ENCODE assay signal across 8 cellular contexts in the genomic region with DNA sequence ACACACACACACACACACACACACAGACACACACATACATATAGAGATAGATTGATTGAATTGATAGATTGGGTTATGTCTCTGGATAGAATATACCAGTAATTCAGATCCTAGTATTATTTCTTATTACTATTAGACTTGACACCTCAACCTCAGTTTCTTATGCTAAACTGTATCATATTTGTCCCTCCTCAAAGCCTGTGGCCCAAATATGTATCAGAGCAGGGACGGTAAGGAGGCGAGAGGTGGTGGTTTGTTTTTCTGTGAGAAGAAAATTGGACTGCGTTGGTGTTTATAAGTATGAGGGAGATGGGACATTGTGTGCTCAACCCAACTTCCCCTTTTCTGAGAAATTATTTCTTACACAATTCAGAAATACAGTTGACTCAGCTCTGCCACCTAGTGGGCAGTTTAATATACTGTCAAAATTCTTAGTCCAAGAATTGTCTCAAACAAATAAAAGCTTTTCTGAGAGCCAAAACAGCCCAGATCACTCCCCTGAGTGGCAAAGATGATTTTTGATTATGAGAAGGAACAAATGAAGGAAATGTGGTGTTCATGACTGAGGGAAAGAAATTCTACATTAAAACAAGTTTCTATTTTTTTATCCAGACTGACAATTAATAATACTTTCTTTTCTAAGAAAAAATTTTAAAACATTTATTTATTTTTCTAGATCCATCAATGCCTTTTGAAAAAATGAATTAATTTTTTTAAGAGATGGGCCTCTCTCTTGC. TPM values are rescaled to one million over a fixed set of nuclear protein-coding genes. Genes with fewer than 3 reads are reported as not detected.
A peak's percentile ranks its signal among the peaks of the same experiment; 100 is the strongest.
DNase-seq lines count a peak whose midpoint lies in the region; ATAC-seq, FAIRE-seq and TF ChIP-seq lines count a peak whose summit lies in the region.

No MANE protein-coding gene starts in this region.

- peak overlapping the region; percentile 58; the same call in 1 of the 2 replicates for H3K4me2 ChIP-seq in HepG2 (ENCODE audit: low read depth, low read length)

- peaks cover 7% of the 10 kb centered on the region for H3K4me1 ChIP-seq in colonic mucosa
- peaks cover 7% of the 10 kb centered on the region; the same call in 1 of the 2 replicates for H3K4me1 ChIP-seq in HepG2 (ENCODE audit: insufficient read depth, low read length)

- H3K4me3 ChIP-seq in colonic mucosa (no peak overlapping the region), HepG2 (replicated peaks in 1 of 3; ENCODE audit: insufficient read depth in 1 of 3, low read depth in 2 of 3, low read length in 3 of 3) (no peak overlapping the region)

- H3K9me3 ChIP-seq in colonic mucosa (no peaks in the 10 kb centered on the region), HepG2 (ENCODE audit: low read length) (no peaks in the 10 kb centered on the region)

- WGBS in HepG2 (ENCODE audit: low lambda C conversion rate), result 0% methylated on average over 3 of the region's 3 CpGs

- no peak for FAIRE-seq in D721Med (lab: Jason Lieb, UNC)
- FAIRE-seq in HepG2 (lab: Jason Lieb, UNC), result no peak

- H3K9ac ChIP-seq in colonic mucosa (ENCODE audit: low read depth in 2 of 2, low read length in 2 of 2), result peak overlapping the region in 1 of 2 donors; percentile 66
- 0 out of 2 replicates have a peak overlapping the region, but pooled peaks have one; percentile 22 for H3K9ac ChIP-seq in HepG2 (ENCODE audit: insufficient read depth, low read depth, low read length)

- intact Hi-C loops in colonic mucosa (cut with DNase I) (no loop called here), HepG2 (cut with micrococcal nuclease; ENCODE audit: unreplicated experiment) (loop anchor here (1.0 to 5.0 kb wide), 3 partner anchors 30 to 90 kb away; a partner anchor contains a TSS)

- peak; percentile 87 for TF ChIP-seq CTCF in D721Med (IDR thresholded peaks at IDR 0.05; ENCODE audit: insufficient read depth, missing control alignments)
- peak; percentile 85 for TF ChIP-seq CTCF in colonic mucosa (IDR thresholded peaks at IDR 0.05)
- peak; percentile 68 for TF ChIP-seq CTCF in HepG2 (CRISPR knock-in tag; IDR thresholded peaks at IDR 0.05)

- H3K27me3 ChIP-seq in colonic mucosa (no peaks in the 10 kb centered on the region), HepG2 (ENCODE audit: control insufficient read depth in 1 of 2, insufficient read depth in 2 of 2, low read length in 2 of 2) (no peaks in the 10 kb centered on the region)

- ATAC-seq in HG02885 (IDR thresholded peaks at IDR 0.05; ENCODE audit: poor library complexity, unreplicated experiment) (peak; percentile 41), HepG2 (peak; percentile 46; the same call in 2 of the 3 replicates), HG03457 (IDR thresholded peaks at IDR 0.05; ENCODE audit: unreplicated experiment) (no peak)

- H3K27ac ChIP-seq in colonic mucosa (peak overlapping the region; percentile 75), HepG2 (ENCODE audit: extremely low read length, insufficient read depth, low read length) (no peak overlapping the region)

- BruUV-seq in HepG2 (replicated peaks; lab: Mats Ljungman, UMichigan), result no TSS peak

- TF ChIP-seq EP300 in HepG2 (IDR thresholded peaks at IDR 0.05; ENCODE audit: low read depth in 2 of 2, low read length in 2 of 2) (no peak), HepG2 (CRISPR knock-in tag; IDR thresholded peaks at IDR 0.05; ENCODE audit: borderline replicate concordance) (no peak)

- no peaks in the 10 kb centered on the region for H3K36me3 ChIP-seq in colonic mucosa
- no peaks in the 10 kb centered on the region for H3K36me3 ChIP-seq in HepG2 (replicated peaks in 1 of 2; ENCODE audit: control insufficient read depth in 1 of 2, insufficient read depth in 2 of 2, low read length in 2 of 2)

- H3K79me2 ChIP-seq in HepG2 (ENCODE audit: insufficient read depth, low read length), result no peaks in the 10 kb centered on the region

- no peak for TF ChIP-seq POLR2A in HepG2 (IDR thresholded peaks at IDR 0.05; ENCODE audit: insufficient read depth in 1 of 2, low read depth in 2 of 2, low read length in 2 of 2)

- TF ChIP-seq RAD21 in HepG2 (CRISPR knock-in tag; IDR thresholded peaks at IDR 0.05), result peak; percentile 50

- no peaks in the 10 kb centered on the region for H4K20me1 ChIP-seq in HepG2 (ENCODE audit: insufficient read depth, low read length)

- in situ Hi-C loops in HepG2 (cut with HindIII; ENCODE audit: extremely low pct_ligation_motif_present, low pct_unique_long_range_greater_than_20kb), result loop anchor here (10.0 kb wide), 1 partner anchor 122 kb away; a partner anchor contains a TSS

- POLR2A ChIA-PET in HepG2 (lab: Yijun Ruan, JAX), result interaction anchor here (0.7 to 2.2 kb wide), 6 partner anchors 11 to 115 kb away, joined by 3 to 7 read pairs (median 4); a partner anchor contains a TSS

- CTCF ChIA-PET in HepG2 (lab: Yijun Ruan, JAX; ENCODE audit: low intra/inter-chr PET ratio, low total read pairs), result interaction anchor here (0.8 to 3.8 kb wide), 3 partner anchors 28 to 115 kb away, joined by 3 to 60 read pairs (median 7); no protein-coding TSS in a partner anchor

- no peak overlapping the region for H2AFZ ChIP-seq in HepG2 (ENCODE audit: low read length)

- DNase-seq in D721Med (ENCODE audit: insufficient read length, low spot score) (peak; percentile 51), NCI-H226 (peak; percentile 37), colonic mucosa (peak; percentile 85), HepG2 (ENCODE audit: low spot score) (peak; percentile 72)
- DNase-seq in activated CD4-positive, CD25-positive, alpha-beta regulatory T cell treated with anti-CD3 and anti-CD28 coated beads, Interleukin-2, amount 50 U/mL, for 16 hours (ENCODE audit: low read depth, low spot score), result peak; percentile 60
- DNase-seq in stimulated activated CD4-positive, alpha-beta T cell treated with anti-CD3 and anti-CD28 coated beads, TNF-alpha, amount 100 ng/mL, for 1 hour (ENCODE audit: low read depth in 3 of 3, low spot score in 1 of 3), result peak in 2 of 3 donors; percentile 50 to 53

RNA-seq across cellular contexts. Expression of a gene that starts 10.8 kb away (rescaled TPM):
- total RNA-seq in colonic mucosa (100 to 1,000 TPM; 302 to 496 TPM), HepG2 (2016; rRNA removed; fragmentation: Illumina TruSeq; extraction: Trizol) (24.4 and 25.4 TPM in 2 replicates)
- total RNA-seq in HepG2 (2016; cell fraction: cytosol; rRNA removed; fragmentation: Illumina TruSeq; extraction: Trizol; ENCODE audit: low read depth), result 4.1 and 4.3 TPM in 2 replicates
- 23.8 and 24.4 TPM in 2 replicates for total RNA-seq in HepG2 (2016; cell fraction: insoluble cytoplasmic fraction; rRNA removed; fragmentation: Illumina TruSeq; extraction: Trizol)
- 11.5 and 11.6 TPM in 2 replicates for total RNA-seq in HepG2 (2016; cell fraction: membrane; rRNA removed; fragmentation: Illumina TruSeq; extraction: Trizol)
- total RNA-seq in HepG2 (2016; cell fraction: nucleus; rRNA removed; fragmentation: Illumina TruSeq; extraction: Trizol), result 34.7 and 39.5 TPM in 2 replicates
- 237 and 283 TPM in 2 replicates for polyA plus RNA-seq in HepG2 (2011; rRNA removed)
- 133 and 240 TPM in 2 replicates for polyA plus RNA-seq in HepG2 (2011; cell fraction: cytosol; rRNA removed)
- 150 and 152 TPM in 2 replicates for polyA plus RNA-seq in HepG2 (2011; cell fraction: nucleus; rRNA removed)
- 191 and 204 TPM in 2 replicates for polyA plus RNA-seq in HepG2 (2012)
- 1.0 and 1.3 TPM in 2 replicates for polyA plus RNA-seq in HepG2 (2016; cell fraction: cytosol; fragmentation: Illumina TruSeq; extraction: Trizol; ENCODE audit: low read depth)
- 19.6 and 21.5 TPM in 2 replicates for polyA plus RNA-seq in HepG2 (2016; cell fraction: insoluble cytoplasmic fraction; fragmentation: Illumina TruSeq; extraction: Trizol; ENCODE audit: low read depth)
- polyA plus RNA-seq in HepG2 (2016; cell fraction: membrane; fragmentation: Illumina TruSeq; extraction: Trizol; ENCODE audit: low read depth), result 3.9 and 4.1 TPM in 2 replicates
- polyA plus RNA-seq in HepG2 (2016; cell fraction: nucleus; fragmentation: Illumina TruSeq; extraction: Trizol; ENCODE audit: insufficient read depth, low read depth), result 35.2 and 39.0 TPM in 2 replicates
- 132 and 425 TPM in 2 replicates for polyA minus RNA-seq in HepG2 (2011; rRNA and poly(A)+ RNA removed; ENCODE audit: low replicate concordance)
- polyA minus RNA-seq in HepG2 (2011; cell fraction: cytosol; rRNA and poly(A)+ RNA removed), result 117 and 168 TPM in 2 replicates
- 259 and 346 TPM in 2 replicates for polyA minus RNA-seq in HepG2 (2011; cell fraction: nucleus; rRNA and poly(A)+ RNA removed)

RNA-seq across cellular contexts. Expression of a gene that starts 14.3 kb away (rescaled TPM):
- total RNA-seq in colonic mucosa (not detected), HepG2 (2016; rRNA removed; fragmentation: Illumina TruSeq; extraction: Trizol) (0.15 and 0.18 TPM in 2 replicates)
- total RNA-seq in HepG2 (2016; cell fraction: cytosol; rRNA removed; fragmentation: Illumina TruSeq; extraction: Trizol; ENCODE audit: low read depth), result 0.35 TPM in 1 of 2 replicates, not detected in the other
- 0.30 TPM in 1 of 2 replicates, not detected in the other for total RNA-seq in HepG2 (2016; cell fraction: insoluble cytoplasmic fraction; rRNA removed; fragmentation: Illumina TruSeq; extraction: Trizol)
- 0.22 and 0.28 TPM in 2 replicates for total RNA-seq in HepG2 (2016; cell fraction: membrane; rRNA removed; fragmentation: Illumina TruSeq; extraction: Trizol)
- not detected in 2 replicates for total RNA-seq in HepG2 (2016; cell fraction: nucleus; rRNA removed; fragmentation: Illumina TruSeq; extraction: Trizol)
- polyA plus RNA-seq in HepG2 (2011; rRNA removed), result 0.03 TPM in 1 of 2 replicates, not detected in the other
- polyA plus RNA-seq in HepG2 (2011; cell fraction: cytosol; rRNA removed), result 0.03 and 0.05 TPM in 2 replicates
- polyA plus RNA-seq in HepG2 (2011; cell fraction: nucleus; rRNA removed), result not detected in 2 replicates
- polyA plus RNA-seq in HepG2 (2012), result not detected in 2 replicates
- 0.08 and 0.12 TPM in 2 replicates for polyA plus RNA-seq in HepG2 (2016; cell fraction: cytosol; fragmentation: Illumina TruSeq; extraction: Trizol; ENCODE audit: low read depth)
- polyA plus RNA-seq in HepG2 (2016; cell fraction: insoluble cytoplasmic fraction; fragmentation: Illumina TruSeq; extraction: Trizol; ENCODE audit: low read depth), result not detected in 2 replicates
- polyA plus RNA-seq in HepG2 (2016; cell fraction: membrane; fragmentation: Illumina TruSeq; extraction: Trizol; ENCODE audit: low read depth), result not detected in 2 replicates
- polyA plus RNA-seq in HepG2 (2016; cell fraction: nucleus; fragmentation: Illumina TruSeq; extraction: Trizol; ENCODE audit: insufficient read depth, low read depth), result not detected in 2 replicates
- polyA minus RNA-seq in HepG2 (2011; rRNA and poly(A)+ RNA removed; ENCODE audit: low replicate concordance), result not detected in 2 replicates
- not detected in 2 replicates for polyA minus RNA-seq in HepG2 (2011; cell fraction: cytosol; rRNA and poly(A)+ RNA removed)
- not detected in 2 replicates for polyA minus RNA-seq in HepG2 (2011; cell fraction: nucleus; rRNA and poly(A)+ RNA removed)

RNA-seq across cellular contexts. Expression of a gene that starts 42.7 kb away (rescaled TPM):
- 10 to 100 TPM; 12.6 to 16.1 TPM for total RNA-seq in colonic mucosa
- 12.4 and 15.3 TPM in 2 replicates for total RNA-seq in HepG2 (2016; rRNA removed; fragmentation: Illumina TruSeq; extraction: Trizol)
- 7.1 and 7.5 TPM in 2 replicates for total RNA-seq in HepG2 (2016; cell fraction: cytosol; rRNA removed; fragmentation: Illumina TruSeq; extraction: Trizol; ENCODE audit: low read depth)
- 12.8 and 14.4 TPM in 2 replicates for total RNA-seq in HepG2 (2016; cell fraction: insoluble cytoplasmic fraction; rRNA removed; fragmentation: Illumina TruSeq; extraction: Trizol)
- total RNA-seq in HepG2 (2016; cell fraction: membrane; rRNA removed; fragmentation: Illumina TruSeq; extraction: Trizol), result 15.4 and 17.0 TPM in 2 replicates
- total RNA-seq in HepG2 (2016; cell fraction: nucleus; rRNA removed; fragmentation: Illumina TruSeq; extraction: Trizol), result 5.4 and 6.2 TPM in 2 replicates
- polyA plus RNA-seq in HepG2 (2011; rRNA removed), result 10.8 and 11.5 TPM in 2 replicates
- 7.4 and 7.9 TPM in 2 replicates for polyA plus RNA-seq in HepG2 (2011; cell fraction: cytosol; rRNA removed)
- polyA plus RNA-seq in HepG2 (2011; cell fraction: nucleus; rRNA removed), result 5.1 and 6.2 TPM in 2 replicates
- polyA plus RNA-seq in HepG2 (2012), result 14.4 and 20.2 TPM in 2 replicates
- polyA plus RNA-seq in HepG2 (2016; cell fraction: cytosol; fragmentation: Illumina TruSeq; extraction: Trizol; ENCODE audit: low read depth), result 10.0 and 10.7 TPM in 2 replicates
- polyA plus RNA-seq in HepG2 (2016; cell fraction: insoluble cytoplasmic fraction; fragmentation: Illumina TruSeq; extraction: Trizol; ENCODE audit: low read depth), result 21.5 and 23.2 TPM in 2 replicates
- polyA plus RNA-seq in HepG2 (2016; cell fraction: membrane; fragmentation: Illumina TruSeq; extraction: Trizol; ENCODE audit: low read depth), result 20.0 and 21.6 TPM in 2 replicates
- polyA plus RNA-seq in HepG2 (2016; cell fraction: nucleus; fragmentation: Illumina TruSeq; extraction: Trizol; ENCODE audit: insufficient read depth, low read depth), result 11.4 and 13.9 TPM in 2 replicates
- 2.5 and 3.4 TPM in 2 replicates for polyA minus RNA-seq in HepG2 (2011; rRNA and poly(A)+ RNA removed; ENCODE audit: low replicate concordance)
- 2.5 and 4.6 TPM in 2 replicates for polyA minus RNA-seq in HepG2 (2011; cell fraction: cytosol; rRNA and poly(A)+ RNA removed)
- polyA minus RNA-seq in HepG2 (2011; cell fraction: nucleus; rRNA and poly(A)+ RNA removed), result 5.0 and 6.6 TPM in 2 replicates

RNA-seq across cellular contexts. Expression of a gene that starts 42.8 kb away (rescaled TPM):
- total RNA-seq in colonic mucosa, result under 1 TPM; 0.21 to 0.44 TPM
- total RNA-seq in HepG2 (2016; rRNA removed; fragmentation: Illumina TruSeq; extraction: Trizol), result 0.07 and 0.14 TPM in 2 replicates
- not detected in 2 replicates for total RNA-seq in HepG2 (2016; cell fraction: cytosol; rRNA removed; fragmentation: Illumina TruSeq; extraction: Trizol; ENCODE audit: low read depth)
- 0.04 TPM in 1 of 2 replicates, not detected in the other for total RNA-seq in HepG2 (2016; cell fraction: insoluble cytoplasmic fraction; rRNA removed; fragmentation: Illumina TruSeq; extraction: Trizol)
- 0.03 and 0.07 TPM in 2 replicates for total RNA-seq in HepG2 (2016; cell fraction: membrane; rRNA removed; fragmentation: Illumina TruSeq; extraction: Trizol)
- total RNA-seq in HepG2 (2016; cell fraction: nucleus; rRNA removed; fragmentation: Illumina TruSeq; extraction: Trizol), result 0.13 and 0.19 TPM in 2 replicates
- polyA plus RNA-seq in HepG2 (2011; rRNA removed), result 0.05 and 0.07 TPM in 2 replicates
- 0.04 and 0.05 TPM in 2 replicates for polyA plus RNA-seq in HepG2 (2011; cell fraction: cytosol; rRNA removed)
- 0.47 and 0.53 TPM in 2 replicates for polyA plus RNA-seq in HepG2 (2011; cell fraction: nucleus; rRNA removed)
- 0.11 and 0.19 TPM in 2 replicates for polyA plus RNA-seq in HepG2 (2012)
- polyA plus RNA-seq in HepG2 (2016; cell fraction: cytosol; fragmentation: Illumina TruSeq; extraction: Trizol; ENCODE audit: low read depth), result not detected in 2 replicates
- 0.08 TPM in 1 of 2 replicates, not detected in the other for polyA plus RNA-seq in HepG2 (2016; cell fraction: insoluble cytoplasmic fraction; fragmentation: Illumina TruSeq; extraction: Trizol; ENCODE audit: low read depth)
- 0.05 TPM in 1 of 2 replicates, not detected in the other for polyA plus RNA-seq in HepG2 (2016; cell fraction: membrane; fragmentation: Illumina TruSeq; extraction: Trizol; ENCODE audit: low read depth)
- 0.12 and 0.16 TPM in 2 replicates for polyA plus RNA-seq in HepG2 (2016; cell fraction: nucleus; fragmentation: Illumina TruSeq; extraction: Trizol; ENCODE audit: insufficient read depth, low read depth)
- 0.08 and 1.4 TPM in 2 replicates for polyA minus RNA-seq in HepG2 (2011; rRNA and poly(A)+ RNA removed; ENCODE audit: low replicate concordance)
- polyA minus RNA-seq in HepG2 (2011; cell fraction: cytosol; rRNA and poly(A)+ RNA removed), result not detected in 2 replicates
- polyA minus RNA-seq in HepG2 (2011; cell fraction: nucleus; rRNA and poly(A)+ RNA removed), result 0.25 and 0.39 TPM in 2 replicates

RNA-seq across cellular contexts. Expression of a gene that starts 49.4 kb away (rescaled TPM):
- total RNA-seq in colonic mucosa (1 to 10 TPM; 4.7 to 8.6 TPM), HepG2 (2016; rRNA removed; fragmentation: Illumina TruSeq; extraction: Trizol) (8.1 and 10.9 TPM in 2 replicates)
- 1.6 TPM in 2 replicates for total RNA-seq in HepG2 (2016; cell fraction: cytosol; rRNA removed; fragmentation: Illumina TruSeq; extraction: Trizol; ENCODE audit: low read depth)
- 8.3 and 9.6 TPM in 2 replicates for total RNA-seq in HepG2 (2016; cell fraction: insoluble cytoplasmic fraction; rRNA removed; fragmentation: Illumina TruSeq; extraction: Trizol)
- 6.8 and 7.1 TPM in 2 replicates for total RNA-seq in HepG2 (2016; cell fraction: membrane; rRNA removed; fragmentation: Illumina TruSeq; extraction: Trizol)
- total RNA-seq in HepG2 (2016; cell fraction: nucleus; rRNA removed; fragmentation: Illumina TruSeq; extraction: Trizol), result 5.0 and 5.9 TPM in 2 replicates
- polyA plus RNA-seq in HepG2 (2011; rRNA removed), result 19.4 and 24.9 TPM in 2 replicates
- polyA plus RNA-seq in HepG2 (2011; cell fraction: cytosol; rRNA removed), result 19.3 and 22.0 TPM in 2 replicates
- 5.2 and 7.4 TPM in 2 replicates for polyA plus RNA-seq in HepG2 (2011; cell fraction: nucleus; rRNA removed)
- polyA plus RNA-seq in HepG2 (2012), result 4.8 and 5.8 TPM in 2 replicates
- polyA plus RNA-seq in HepG2 (2016; cell fraction: cytosol; fragmentation: Illumina TruSeq; extraction: Trizol; ENCODE audit: low read depth), result 1.3 and 1.7 TPM in 2 replicates
- polyA plus RNA-seq in HepG2 (2016; cell fraction: insoluble cytoplasmic fraction; fragmentation: Illumina TruSeq; extraction: Trizol; ENCODE audit: low read depth), result 12.8 and 15.5 TPM in 2 replicates
- 5.7 and 5.8 TPM in 2 replicates for polyA plus RNA-seq in HepG2 (2016; cell fraction: membrane; fragmentation: Illumina TruSeq; extraction: Trizol; ENCODE audit: low read depth)
- polyA plus RNA-seq in HepG2 (2016; cell fraction: nucleus; fragmentation: Illumina TruSeq; extraction: Trizol; ENCODE audit: insufficient read depth, low read depth), result 9.8 and 10.9 TPM in 2 replicates
- 15.4 and 31.6 TPM in 2 replicates for polyA minus RNA-seq in HepG2 (2011; rRNA and poly(A)+ RNA removed; ENCODE audit: low replicate concordance)
- polyA minus RNA-seq in HepG2 (2011; cell fraction: cytosol; rRNA and poly(A)+ RNA removed), result 12.6 and 13.9 TPM in 2 replicates
- 5.9 and 7.2 TPM in 2 replicates for polyA minus RNA-seq in HepG2 (2011; cell fraction: nucleus; rRNA and poly(A)+ RNA removed)

Comparison
In these comparisons a context has a peak if more than half of its experiments do, and no peak if none do; other contexts are left out.
1. RNA of a gene that starts 10.8 kb away (total RNA-seq): 302 to 496 TPM in colonic mucosa; 4.1 to 39.5 TPM in HepG2; every median in the first group is over 4 times any median in the second.
2. Peak in every context shown above with its lines, with median percentiles within 50 percentile points of each other: DNase-seq and CTCF ChIP-seq.